15 cellular contexts compared by ENCODE assay signal in genomic region chr5:177416334-177416733, GRCh38. TPM values are rescaled to one million over a fixed set of nuclear protein-coding genes. Genes with fewer than 3 reads are reported as not detected.
DNase-seq lines count a peak whose midpoint lies in the region; ATAC-seq and TF ChIP-seq lines count a peak whose summit lies in the region.
"Had no signal": no experiment of that assay in that cellular context is flagged by ENCODE, and none has a peak within 500 bp of the region (broad histone marks: within the 10 kb centered on the region; RNA-seq: fewer than 3 reads in every experiment).

No MANE protein-coding gene starts in this region.

- ATAC-seq in heart right ventricle (peak in 7 of 8 donors; percentile 33 to 88 (median 63)), GM21381 (IDR thresholded peaks at IDR 0.05; ENCODE audit: unreplicated experiment) (no peak), GM21576 (IDR thresholded peaks at IDR 0.05; ENCODE audit: unreplicated experiment) (no peak)
- ATAC-seq: CD8-positive, alpha-beta T cell; stimulated activated naive CD8-positive, alpha-beta T cell treated with anti-CD3 and anti-CD28 coated beads, Interleukin-15, Interleukin-2, amounts not matched to agents 100 U/mL and 50 U/mL, for 24 hours had no signal

- H3K9me2 ChIP-seq in GM23248 (ENCODE audit: insufficient read depth) = no peaks in the 10 kb centered on the region

- no peaks in the 10 kb centered on the region for H3K27me3 Mint-ChIP-seq in activated CD4-positive, alpha-beta T cell treated with anti-CD3 and anti-CD28 coated beads, Interleukin-2, amount 10 ng/mL, durations not matched to agents 24 days and 14 days
- H3K27me3 Mint-ChIP-seq: activated CD4-positive, alpha-beta memory T cell treated with anti-CD3 and anti-CD28 coated beads, Interleukin-2, amount 10 ng/mL, durations not matched to agents 7 days and 5 days had no signal

- H3K9me3 Mint-ChIP-seq in activated CD4-positive, alpha-beta T cell treated with anti-CD3 and anti-CD28 coated beads, Interleukin-2, amount 10 ng/mL, durations not matched to agents 24 days and 14 days = no peaks in the 10 kb centered on the region
- H3K9me3 Mint-ChIP-seq: activated CD4-positive, alpha-beta memory T cell treated with anti-CD3 and anti-CD28 coated beads, Interleukin-2, amount 10 ng/mL, durations not matched to agents 7 days and 5 days; CD8-positive, alpha-beta T cell had no signal

- H4K20me1 ChIP-seq in GM23248 (ENCODE audit: insufficient read depth) = no peaks in the 10 kb centered on the region

- H3K27ac Mint-ChIP-seq in activated CD4-positive, alpha-beta T cell treated with anti-CD3 and anti-CD28 coated beads, Interleukin-2, amount 10 ng/mL, durations not matched to agents 24 days and 14 days = no peak overlapping the region
- H3K27ac Mint-ChIP-seq: activated CD4-positive, alpha-beta memory T cell treated with anti-CD3 and anti-CD28 coated beads, Interleukin-2, amount 10 ng/mL, durations not matched to agents 7 days and 5 days; CD8-positive, alpha-beta T cell had no signal

- no peaks in the 10 kb centered on the region for H3K79me2 ChIP-seq in GM23248 (ENCODE audit: insufficient read depth)

- peaks cover 14% of the 10 kb centered on the region for H3K4me1 Mint-ChIP-seq in activated CD4-positive, alpha-beta T cell treated with anti-CD3 and anti-CD28 coated beads, Interleukin-2, amount 10 ng/mL, durations not matched to agents 24 days and 14 days

- 43 to 44% methylated on average over 6 of the region's 6 CpGs for WGBS in GM23248 (ENCODE audit: low coverage in 1 of 2, low lambda C conversion rate in 2 of 2, missing lambda C conversion rate in 2 of 2), 2 experiments
- WGBS in heart right ventricle, 2 donors = 52 to 61% methylated on average over 6 of the region's 6 CpGs

- no peak overlapping the region for H3K4me2 ChIP-seq in GM23248 (ENCODE audit: unreplicated experiment)

- H3K4me3 ChIP-seq in GM23248 (no peak overlapping the region), heart right ventricle (no peak overlapping the region)

- intact Hi-C loops in heart right ventricle (cut with DNase I) = no loop called here
- intact Hi-C loops in activated CD4-positive, alpha-beta T cell treated with anti-CD3 and anti-CD28 coated beads, Interleukin-2, amount 10 ng/mL, durations not matched to agents 24 days and 14 days (cut with micrococcal nuclease) = no loop called here

- peak overlapping the region; percentile 17 for H2AFZ ChIP-seq in GM23248

- H3K27ac ChIP-seq in GM23248 (peak overlapping the region; percentile 14; the same call in 1 of the 2 replicates), heart right ventricle (peak overlapping the region in 1 of 10 donors; percentile 26)

- H3K36me3 ChIP-seq in GM23248 (ENCODE audit: low read depth) (no peaks in the 10 kb centered on the region), heart right ventricle (no peaks in the 10 kb centered on the region)

- in situ Hi-C loops in GM23248 (cut with MboI) = no loop called here

- H3K27me3 ChIP-seq in GM23248 (replicated peaks; ENCODE audit: insufficient read depth) (no peaks in the 10 kb centered on the region; the same call in 1 of the 2 replicates), heart right ventricle (peaks cover 0 to 12% (median 0%) of the 10 kb centered on the region in 7 donors)

- no peaks in the 10 kb centered on the region for H3K4me1 ChIP-seq in GM23248 (ENCODE audit: insufficient read depth)
- H3K4me1 ChIP-seq in heart right ventricle = peaks cover 0 to 23% (median 0%) of the 10 kb centered on the region in 9 donors

- no peak overlapping the region for H3K9ac ChIP-seq in GM23248

- no peaks in the 10 kb centered on the region for H3K36me3 Mint-ChIP-seq in activated CD4-positive, alpha-beta T cell treated with anti-CD3 and anti-CD28 coated beads, Interleukin-2, amount 10 ng/mL, durations not matched to agents 24 days and 14 days (ENCODE audit: low read depth)
- H3K36me3 Mint-ChIP-seq: CD8-positive, alpha-beta T cell had no signal

- TF ChIP-seq CTCF in heart right ventricle (IDR thresholded peaks at IDR 0.05) = no peak

- no peaks in the 10 kb centered on the region for H3K9me3 ChIP-seq in GM23248 (ENCODE audit: low read depth)
- H3K9me3 ChIP-seq in heart right ventricle = no peaks in the 10 kb centered on the region

- no peak overlapping the region for H3K4me3 Mint-ChIP-seq in activated CD4-positive, alpha-beta T cell treated with anti-CD3 and anti-CD28 coated beads, Interleukin-2, amount 10 ng/mL, durations not matched to agents 24 days and 14 days
- H3K4me3 Mint-ChIP-seq: activated CD4-positive, alpha-beta memory T cell treated with anti-CD3 and anti-CD28 coated beads, Interleukin-2, amount 10 ng/mL, durations not matched to agents 7 days and 5 days; CD8-positive, alpha-beta T cell had no signal

- no peaks in the 10 kb centered on the region for H3F3A ChIP-seq in GM23248 (ENCODE audit: insufficient read depth)

- DNase-seq in GM23248 = peak; percentile 80
- DNase-seq in amniotic epithelial cell (ENCODE audit: low read depth) = peak; percentile 52
- no peak for DNase-seq in heart right ventricle
- DNase-seq in renal cortical epithelial cell (ENCODE audit: low read depth) = peak; percentile 74
- DNase-seq in activated CD4-positive, alpha-beta T cell treated with anti-CD3 and anti-CD28 coated beads, Interleukin-2, amount 10 ng/mL, durations not matched to agents 24 days and 14 days = no peak
- DNase-seq in SW 1271 (lab: John Stamatoyannopoulos, UW) = no peak
- DNase-seq: activated CD4-positive, alpha-beta memory T cell treated with anti-CD3 and anti-CD28 coated beads, Interleukin-2, amount 10 ng/mL, durations not matched to agents 7 days and 5 days; CD8-positive, alpha-beta T cell; GF-D8; stimulated activated CD4-positive, alpha-beta T cell treated with anti-CD3 and anti-CD28 coated beads, Interleukin-4, amount 100 ng/mL, for 1 hour; stimulated activated naive CD8-positive, alpha-beta T cell treated with anti-CD3 and anti-CD28 coated beads, Interleukin-15, Interleukin-2, amounts not matched to agents 100 U/mL and 50 U/mL, for 24 hours had no signal

RNA-seq across cellular contexts. Expression of gene F12, which starts 7.0 kb away (rescaled TPM):
- total RNA-seq in GM23248 (2014; rRNA removed; shearing (Covaris generic)) = 0.43 and 1.3 TPM in 2 replicates
- polyA plus RNA-seq in GM23248 (2016; fragmentation: Nextera tagmentation; extraction: Ambion mirVana) = 1.2 and 1.8 TPM in 2 replicates
- under 1 TPM in 1 of 10 donors, not detected in 9; 0.25 TPM for total RNA-seq in heart right ventricle
- under 1 TPM; 0.28 to 0.37 TPM for polyA plus RNA-seq in heart right ventricle
- 3.1 and 5.9 TPM in 2 replicates for total RNA-seq in renal cortical epithelial cell
- total RNA-seq in activated CD4-positive, alpha-beta T cell treated with anti-CD3 and anti-CD28 coated beads, Interleukin-2, amount 10 ng/mL, durations not matched to agents 24 days and 14 days = 2.7 and 2.8 TPM in 2 replicates
- total RNA-seq: CD8-positive, alpha-beta T cell had no signal

RNA-seq across cellular contexts. Expression of gene GRK6, which starts 10.1 kb away (rescaled TPM):
- total RNA-seq in GM23248 (2014; rRNA removed; shearing (Covaris generic)) = 17.3 and 30.4 TPM in 2 replicates
- polyA plus RNA-seq in GM23248 (2016; fragmentation: Nextera tagmentation; extraction: Ambion mirVana) (7.7 and 13.5 TPM in 2 replicates), heart right ventricle (10 to 100 TPM in 1 of 2 donors, 1 to 10 TPM in 1; 6.7 to 22.9 TPM)
- total RNA-seq in heart right ventricle (10 to 100 TPM; 11.8 to 21.2 (median 15.2) TPM), renal cortical epithelial cell (21.3 and 31.1 TPM in 2 replicates)
- total RNA-seq in activated CD4-positive, alpha-beta T cell treated with anti-CD3 and anti-CD28 coated beads, Interleukin-2, amount 10 ng/mL, durations not matched to agents 24 days and 14 days = 136 and 149 TPM in 2 replicates

RNA-seq across cellular contexts. Expression of gene PFN3, which starts 15.9 kb away (rescaled TPM):
- not detected in 2 replicates for total RNA-seq in GM23248 (2014; rRNA removed; shearing (Covaris generic))
- not detected in 2 replicates for polyA plus RNA-seq in GM23248 (2016; fragmentation: Nextera tagmentation; extraction: Ambion mirVana)
- total RNA-seq in heart right ventricle = not detected
- not detected for polyA plus RNA-seq in heart right ventricle
- total RNA-seq in renal cortical epithelial cell = not detected in 2 replicates
- not detected in 2 replicates for total RNA-seq in activated CD4-positive, alpha-beta T cell treated with anti-CD3 and anti-CD28 coated beads, Interleukin-2, amount 10 ng/mL, durations not matched to agents 24 days and 14 days
- total RNA-seq: activated CD4-positive, alpha-beta memory T cell treated with anti-CD3 and anti-CD28 coated beads, Interleukin-2, amount 10 ng/mL, durations not matched to agents 7 days and 5 days; CD8-positive, alpha-beta T cell; mucosa of gallbladder; pulmonary artery endothelial cell had no signal

RNA-seq across cellular contexts. Expression of gene PRR7, which starts 30.3 kb away (rescaled TPM):
- total RNA-seq in GM23248 (2014; rRNA removed; shearing (Covaris generic)) = 23.9 and 24.8 TPM in 2 replicates
- polyA plus RNA-seq in GM23248 (2016; fragmentation: Nextera tagmentation; extraction: Ambion mirVana) = 10.5 and 11.1 TPM in 2 replicates
- 1 to 10 TPM in 9 of 10 donors, under 1 TPM in 1; 0.97 to 2.9 (median 1.9) TPM for total RNA-seq in heart right ventricle
- polyA plus RNA-seq in heart right ventricle = 1 to 10 TPM; 1.8 to 2.7 TPM
- 9.4 and 11.0 TPM in 2 replicates for total RNA-seq in renal cortical epithelial cell
- total RNA-seq in activated CD4-positive, alpha-beta T cell treated with anti-CD3 and anti-CD28 coated beads, Interleukin-2, amount 10 ng/mL, durations not matched to agents 24 days and 14 days = 13.6 TPM in 2 replicates

RNA-seq across cellular contexts. Expression of gene SLC34A1, which starts 32.1 kb away (rescaled TPM):
- total RNA-seq in GM23248 (2014; rRNA removed; shearing (Covaris generic)) = not detected in 2 replicates
- polyA plus RNA-seq in GM23248 (2016; fragmentation: Nextera tagmentation; extraction: Ambion mirVana) (not detected in 2 replicates), heart right ventricle (not detected)
- total RNA-seq in heart right ventricle (under 1 TPM in 1 of 10 donors, not detected in 9; 0.12 TPM), renal cortical epithelial cell (0.05 TPM in 1 of 2 replicates, not detected in the other)
- not detected in 2 replicates for total RNA-seq in activated CD4-positive, alpha-beta T cell treated with anti-CD3 and anti-CD28 coated beads, Interleukin-2, amount 10 ng/mL, durations not matched to agents 24 days and 14 days
- total RNA-seq: CD8-positive, alpha-beta T cell; pulmonary artery endothelial cell had no signal

Comparison
In these comparisons a context has a peak if more than half of its experiments do, and no peak if none do; other contexts are left out.
1. DNase-seq: peak in GM23248 (single experiment), amniotic epithelial cell (single experiment) and renal cortical epithelial cell (single experiment); none in heart right ventricle (0 of 2), activated CD4-positive, alpha-beta T cell treated with anti-CD3 and anti-CD28 coated beads, Interleukin-2, amount 10 ng/mL, durations not matched to agents 24 days and 14 days (single experiment) and SW 1271 (0 of 2).
2. ATAC-seq: peak in heart right ventricle (7 of 8); none in GM21381 (single experiment) and GM21576 (single experiment).